ENCODE assay signal across 8 cellular contexts in the genomic region with DNA sequence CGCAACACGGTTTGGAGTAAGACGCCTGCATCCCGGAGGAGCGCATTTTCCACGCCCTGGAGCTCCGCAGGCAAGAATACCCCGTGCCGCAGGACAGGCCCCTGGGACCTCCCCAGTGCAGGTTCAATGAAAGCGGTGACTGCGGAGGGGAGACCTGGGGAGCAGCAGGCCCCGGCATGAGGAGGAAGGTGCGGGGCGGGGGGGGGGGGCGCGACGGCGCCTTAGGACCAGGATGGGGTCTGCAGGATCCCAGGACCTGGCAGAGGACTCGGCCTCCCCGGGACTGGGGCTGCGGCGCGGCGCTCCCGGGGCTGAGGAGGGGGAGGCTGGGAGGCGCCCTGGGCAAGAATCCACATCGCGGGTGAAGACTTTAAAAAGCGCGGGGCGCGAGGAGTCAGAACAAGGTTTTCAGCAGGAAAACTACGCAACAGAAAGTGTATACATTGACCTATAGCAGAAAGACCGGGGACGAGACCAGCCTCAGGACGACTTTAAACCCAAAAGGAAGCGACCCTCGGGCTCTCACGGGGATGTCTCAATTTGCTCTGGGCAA. TPM values are rescaled to one million over a fixed set of nuclear protein-coding genes. Genes with fewer than 3 reads are reported as not detected.
DNase-seq lines count a peak whose midpoint lies in the region; ATAC-seq and TF ChIP-seq lines count a peak whose summit lies in the region.

No MANE protein-coding gene starts in this region.

- CTCF ChIA-PET in CD8-positive, alpha-beta T cell (lab: Charles Lee), result no interaction called here
- CTCF ChIA-PET in activated B cell treated with CpG ODN at 0.5 μM for 24 hours (lab: Charles Lee), result no interaction called here

- DNase-seq in CD8-positive, alpha-beta T cell, result peak in 1 of 7 experiments; percentile 29
- DNase-seq in activated B cell treated with CpG ODN at 0.5 μM for 24 hours (no peak), osteocyte (ENCODE audit: extremely low spot score, unreplicated experiment) (no peak), superior temporal gyrus (ENCODE audit: extremely low spot score) (no peak), A172 (ENCODE audit: low spot score) (no peak)

- peaks cover 11% of the 10 kb centered on the region for H3K4me1 ChIP-seq in CD8-positive, alpha-beta T cell (ENCODE audit: insufficient read depth, low read length)
- H3K4me1 ChIP-seq in gastroesophageal sphincter, result peaks cover 0 to 35% (median 4%) of the 10 kb centered on the region in 3 donors

- no peak for TF ChIP-seq CTCF in CD8-positive, alpha-beta T cell (IDR thresholded peaks at IDR 0.05)
- TF ChIP-seq CTCF in activated B cell treated with CpG ODN at 0.5 μM for 24 hours (IDR thresholded peaks at IDR 0.05) (no peak), gastroesophageal sphincter (IDR thresholded peaks at IDR 0.05) (no peak), osteocyte (IDR thresholded peaks at IDR 0.05) (no peak)

- no peaks in the 10 kb centered on the region for H3K9me3 ChIP-seq in CD8-positive, alpha-beta T cell (ENCODE audit: low read length)
- H3K9me3 ChIP-seq in gastroesophageal sphincter, result no peaks in the 10 kb centered on the region

- POLR2A ChIA-PET in CD8-positive, alpha-beta T cell (lab: Charles Lee), result no interaction called here
- POLR2A ChIA-PET in activated B cell treated with CpG ODN at 0.5 μM for 24 hours (lab: Charles Lee), result interaction anchor here (0.7 kb wide), 1 partner anchor 1403 kb away, joined by 4 read pairs; a partner anchor contains a TSS

- ATAC-seq in CD8-positive, alpha-beta T cell, result peak; percentile 19
- ATAC-seq in GM19043 (IDR thresholded peaks at IDR 0.05; ENCODE audit: low read depth, unreplicated experiment) (peak; percentile 9), HG03196 (IDR thresholded peaks at IDR 0.05; ENCODE audit: unreplicated experiment) (peak; percentile 24), activated B cell treated with CpG ODN at 0.5 μM for 24 hours (ENCODE audit: low read depth) (peak; percentile 20), gastroesophageal sphincter (no peak)

- H3K27me3 ChIP-seq in CD8-positive, alpha-beta T cell (ENCODE audit: insufficient read depth, low read length), result no peaks in the 10 kb centered on the region
- H3K27me3 ChIP-seq in gastroesophageal sphincter, result no peaks in the 10 kb centered on the region

- peak overlapping the region; percentile 95 for H3K27ac Mint-ChIP-seq in CD8-positive, alpha-beta T cell
- H3K27ac Mint-ChIP-seq in activated B cell treated with CpG ODN at 0.5 μM for 24 hours (peak overlapping the region; percentile 88), osteocyte (ENCODE audit: unreplicated experiment) (peak overlapping the region; percentile 95)

- no peaks in the 10 kb centered on the region for H3K27me3 Mint-ChIP-seq in CD8-positive, alpha-beta T cell (ENCODE audit: low read depth)
- H3K27me3 Mint-ChIP-seq in activated B cell treated with CpG ODN at 0.5 μM for 24 hours, result no peaks in the 10 kb centered on the region
- H3K27me3 Mint-ChIP-seq in osteocyte (ENCODE audit: unreplicated experiment), result no peaks in the 10 kb centered on the region

- 0% methylated on average over 3 of the region's 39 CpGs; no CpG with 5 or more reads in 1 of the 2 donors for WGBS in gastroesophageal sphincter (ENCODE audit: low coverage in 1 of 2), 2 donors

- no peak for TF ChIP-seq EP300 in gastroesophageal sphincter (IDR thresholded peaks at IDR 0.05)

- H3K4me3 Mint-ChIP-seq in CD8-positive, alpha-beta T cell, result peak overlapping the region; percentile 92
- H3K4me3 Mint-ChIP-seq in activated B cell treated with CpG ODN at 0.5 μM for 24 hours (peak overlapping the region; percentile 92), osteocyte (ENCODE audit: unreplicated experiment) (peak overlapping the region; percentile 85)

- TF ChIP-seq POLR2A in gastroesophageal sphincter (IDR thresholded peaks at IDR 0.05), result no peak

- peak overlapping the region; percentile 88 for H3K27ac ChIP-seq in CD8-positive, alpha-beta T cell (ENCODE audit: low read depth, low read length)
- peak overlapping the region; percentile 50 to 89 (median 86) for H3K27ac ChIP-seq in gastroesophageal sphincter

- H3K9me3 Mint-ChIP-seq in CD8-positive, alpha-beta T cell, result no peaks in the 10 kb centered on the region
- H3K9me3 Mint-ChIP-seq in activated B cell treated with CpG ODN at 0.5 μM for 24 hours (no peaks in the 10 kb centered on the region), osteocyte (ENCODE audit: unreplicated experiment) (peaks cover 5% of the 10 kb centered on the region)

- H3K36me3 ChIP-seq in CD8-positive, alpha-beta T cell (ENCODE audit: insufficient read depth, low read length), result no peaks in the 10 kb centered on the region
- H3K36me3 ChIP-seq in gastroesophageal sphincter, result no peaks in the 10 kb centered on the region

- peaks cover 36% of the 10 kb centered on the region for H3K4me1 Mint-ChIP-seq in CD8-positive, alpha-beta T cell (ENCODE audit: low read depth)
- peaks cover 21% of the 10 kb centered on the region for H3K4me1 Mint-ChIP-seq in activated B cell treated with CpG ODN at 0.5 μM for 24 hours
- peaks cover 22% of the 10 kb centered on the region for H3K4me1 Mint-ChIP-seq in osteocyte (ENCODE audit: unreplicated experiment)

- H3K4me3 ChIP-seq in CD8-positive, alpha-beta T cell (ENCODE audit: low read depth, low read length), result peak overlapping the region; percentile 92
- peak overlapping the region; percentile 62 to 84 for H3K4me3 ChIP-seq in gastroesophageal sphincter

- peaks cover 21% of the 10 kb centered on the region for H3K36me3 Mint-ChIP-seq in CD8-positive, alpha-beta T cell
- peaks cover 8% of the 10 kb centered on the region for H3K36me3 Mint-ChIP-seq in activated B cell treated with CpG ODN at 0.5 μM for 24 hours (ENCODE audit: low read depth)
- H3K36me3 Mint-ChIP-seq in osteocyte (ENCODE audit: unreplicated experiment), result peaks cover 3% of the 10 kb centered on the region

- intact Hi-C loops in CD8-positive, alpha-beta T cell (cut with DNase I, micrococcal nuclease), result loop anchor here (2.0 to 10.0 kb wide), 10 partner anchors 52 to 630 kb away; a partner anchor contains a TSS
- intact Hi-C loops in activated B cell treated with CpG ODN at 0.5 μM for 24 hours (cut with micrococcal nuclease), result loop anchor here (1.0 to 2.0 kb wide), 4 partner anchors 44 to 595 kb away; a partner anchor contains a TSS

RNA-seq across cellular contexts. Expression of a gene that starts 0.4 kb away (rescaled TPM):
- total RNA-seq in CD8-positive, alpha-beta T cell, result 10 to 100 TPM; 22.4 to 23.0 TPM
- total RNA-seq in activated B cell treated with CpG ODN at 0.5 μM for 24 hours, result 33.5 and 41.9 TPM in 2 replicates
- total RNA-seq in gastroesophageal sphincter, result 10 to 100 TPM in 2 of 4 donors, 1 to 10 TPM in 2; 4.8 to 14.6 (median 9.7) TPM
- 16.1 and 20.7 TPM in 2 replicates for total RNA-seq in osteocyte
- 9.7 and 11.7 TPM in 2 replicates for total RNA-seq in A172 (2014; rRNA removed; shearing (Covaris generic))

RNA-seq across cellular contexts. Expression of a gene that starts 52.2 kb away (rescaled TPM):
- total RNA-seq in CD8-positive, alpha-beta T cell, result 10 to 100 TPM; 17.5 to 17.8 TPM
- total RNA-seq in activated B cell treated with CpG ODN at 0.5 μM for 24 hours (25.2 and 30.5 TPM in 2 replicates), gastroesophageal sphincter (10 to 100 TPM in 1 of 4 donors, 1 to 10 TPM in 3; 3.2 to 10.9 (median 6.6) TPM), osteocyte (10.2 and 10.8 TPM in 2 replicates)
- 0.12 TPM in 1 of 2 replicates, not detected in the other for total RNA-seq in A172 (2014; rRNA removed; shearing (Covaris generic))
